In the genomic region with DNA sequence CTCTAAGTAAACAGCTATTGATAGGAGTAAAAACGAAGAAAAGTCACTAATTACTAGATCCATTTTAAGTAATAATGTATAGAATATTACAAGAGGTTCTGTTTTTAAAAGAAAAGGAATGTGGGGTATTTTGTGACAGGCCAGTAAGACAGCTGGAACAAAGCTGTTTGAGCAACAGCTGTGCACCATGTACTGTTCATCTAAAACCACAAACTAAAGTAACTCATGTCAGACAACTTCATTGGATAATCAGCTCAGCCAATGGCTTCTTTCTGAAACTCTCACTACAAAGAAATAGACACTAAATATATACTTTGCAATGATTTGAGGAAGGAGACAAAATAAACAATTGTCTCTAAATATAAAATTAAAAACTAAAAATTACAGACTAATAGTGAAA, we compare ENCODE assay signal across 12 cellular contexts. TPM values are rescaled to one million over a fixed set of nuclear protein-coding genes. Genes with fewer than 3 reads are reported as not detected.
DNase-seq lines count a peak whose midpoint lies in the region; ATAC-seq, FAIRE-seq and TF ChIP-seq lines count a peak whose summit lies in the region.
"Had no signal": no experiment of that assay in that cellular context is flagged by ENCODE, and none has a peak within 500 bp of the region (broad histone marks: within the 10 kb centered on the region; RNA-seq: fewer than 3 reads in every experiment).

No MANE protein-coding gene starts in this region.

- peak; percentile 52 for FAIRE-seq in GM18507 (lab: Jason Lieb, UNC)
- FAIRE-seq: TTC549 had no signal

- H3K4me3 ChIP-seq in H7 (ENCODE audit: insufficient read depth, low read depth, low read length) (no peak overlapping the region), WERI-Rb-1 (ENCODE audit: low read depth, low read length) (no peak overlapping the region), esophagus squamous epithelium (no peak overlapping the region)
- H3K4me3 ChIP-seq: skin epidermis had no signal

- H3K4me1 ChIP-seq in esophagus squamous epithelium: no peaks in the 10 kb centered on the region

- TF ChIP-seq CTCF in WERI-Rb-1 (IDR thresholded peaks at IDR 0.05; ENCODE audit: low read depth, low read length) (no peak), esophagus squamous epithelium (IDR thresholded peaks at IDR 0.05) (no peak)

- DNase-seq in GM18507 (ENCODE audit: extremely low spot score, insufficient read length, low read depth) (no peak), LHCN-M2 (ENCODE audit: low read depth) (peak; percentile 93), iris pigment epithelial cell (ENCODE audit: low read depth) (peak; percentile 89), H7 (no peak), WERI-Rb-1 (no peak), cerebellar nuclear complex (lab: John Stamatoyannopoulos, UW) (no peak), esophagus squamous epithelium (lab: John Stamatoyannopoulos, UW) (no peak)
- DNase-seq: Calu3, Kasumi-1 had no signal

- H3K27ac ChIP-seq in WERI-Rb-1: no peak overlapping the region
- no peak overlapping the region for H3K27ac ChIP-seq in esophagus squamous epithelium
- H3K27ac ChIP-seq: skin epidermis had no signal

- 68 to 73% methylated on average over 1 of the region's 1 CpG for WGBS in esophagus squamous epithelium, 2 donors

- intact Hi-C loops in esophagus squamous epithelium (cut with DNase I): no loop called here

- TF ChIP-seq POLR2A in esophagus squamous epithelium (IDR thresholded peaks at IDR 0.05): no peak

- H3K36me3 ChIP-seq in H7 (replicated peaks; ENCODE audit: control insufficient read depth, insufficient read depth, low read length) (no peaks in the 10 kb centered on the region), WERI-Rb-1 (no peaks in the 10 kb centered on the region), esophagus squamous epithelium (no peaks in the 10 kb centered on the region)

- ATAC-seq in HG02623 (IDR thresholded peaks at IDR 0.05; ENCODE audit: unreplicated experiment): peak; percentile 74

- no peaks in the 10 kb centered on the region for H3K9me3 ChIP-seq in WERI-Rb-1 (ENCODE audit: severe bottlenecking)
- H3K9me3 ChIP-seq in esophagus squamous epithelium: no peaks in the 10 kb centered on the region

- no peaks in the 10 kb centered on the region for H3K27me3 ChIP-seq in H7 (ENCODE audit: control insufficient read depth, insufficient read depth, low read length)
- H3K27me3 ChIP-seq in WERI-Rb-1 (ENCODE audit: insufficient read depth, low read depth, severe bottlenecking): no peaks in the 10 kb centered on the region
- H3K27me3 ChIP-seq in esophagus squamous epithelium: no peaks in the 10 kb centered on the region

RNA-seq across cellular contexts. Expression of gene RRAS2, which starts 16.1 kb away (rescaled TPM):
- total RNA-seq in LHCN-M2 (2014; rRNA removed) (159 and 182 TPM in 2 replicates), esophagus squamous epithelium (10 to 100 TPM; 14.1 to 42.5 (median 29.0) TPM)
- polyA plus RNA-seq in LHCN-M2 (2012): 88.8 TPM
- total RNA-seq in H7 (2014; rRNA removed; shearing (Covaris generic)): 118 and 121 TPM in 2 replicates

Comparison
In these comparisons a context has a peak if more than half of its experiments do, and no peak if none do; other contexts are left out.
1. DNase-seq: peak in LHCN-M2 (single experiment) and iris pigment epithelial cell (single experiment); none in GM18507 (single experiment), H7 (single experiment), WERI-Rb-1 (single experiment), cerebellar nuclear complex (0 of 2) and esophagus squamous epithelium (single experiment).